In genomic region chr5:172006378-172007152, GRCh38 we compare ENCODE assay signal across 8 cellular contexts. TPM values are rescaled to one million over a fixed set of nuclear protein-coding genes. Genes with fewer than 3 reads are reported as not detected.
A peak's percentile ranks its signal among the peaks of the same experiment; 100 is the strongest.
DNase-seq lines count a peak whose midpoint lies in the region; ATAC-seq and TF ChIP-seq lines count a peak whose summit lies in the region.

FBXW11 (minus strand) TSS chr5:172006638; CDS start chr5:172006502, 136 bp downstream.

- WGBS in thymus, result under 1% methylated on average over 77 of the region's 77 CpGs

- peaks cover 15% of the 10 kb centered on the region for H3K4me1 ChIP-seq in thymus (ENCODE audit: control insufficient read depth, insufficient read depth, low read length)

- peaks cover 59% of the 10 kb centered on the region for H3K4me1 Mint-ChIP-seq in activated naive CD8-positive, alpha-beta T cell (ENCODE audit: low read depth)
- peaks cover 34% of the 10 kb centered on the region for H3K4me1 Mint-ChIP-seq in glutamatergic neuron (ENCODE audit: low read depth, unreplicated experiment)
- H3K4me1 Mint-ChIP-seq in osteocyte (ENCODE audit: unreplicated experiment), result peaks cover 54% of the 10 kb centered on the region

- H3K27ac Mint-ChIP-seq in activated naive CD8-positive, alpha-beta T cell, result peak within 1 kb of the TSS; percentile 100
- H3K27ac Mint-ChIP-seq in glutamatergic neuron (ENCODE audit: unreplicated experiment) (peak within 1 kb of the TSS; percentile 100), osteocyte (ENCODE audit: unreplicated experiment) (peak within 1 kb of the TSS; percentile 98)

- H3K36me3 Mint-ChIP-seq in activated naive CD8-positive, alpha-beta T cell, result peaks cover 3% of the 10 kb centered on the region
- H3K36me3 Mint-ChIP-seq in glutamatergic neuron (ENCODE audit: unreplicated experiment), result no peaks in the 10 kb centered on the region
- no peaks in the 10 kb centered on the region for H3K36me3 Mint-ChIP-seq in osteocyte (ENCODE audit: unreplicated experiment)

- H3K36me3 ChIP-seq in thymus (ENCODE audit: control insufficient read depth, insufficient read depth), result no peaks in the 10 kb centered on the region

- no peak for TF ChIP-seq CTCF in glutamatergic neuron (IDR thresholded peaks at IDR 0.05; ENCODE audit: partially characterized antibody, unreplicated experiment)
- peak; percentile 5 for TF ChIP-seq CTCF in osteocyte (IDR thresholded peaks at IDR 0.05)

- no peaks in the 10 kb centered on the region for H3K27me3 ChIP-seq in thymus (ENCODE audit: control insufficient read depth, insufficient read depth)

- peak within 1 kb of the TSS; percentile 100 for H3K4me3 Mint-ChIP-seq in activated naive CD8-positive, alpha-beta T cell
- peak within 1 kb of the TSS; percentile 100 for H3K4me3 Mint-ChIP-seq in glutamatergic neuron (ENCODE audit: unreplicated experiment)
- peak within 1 kb of the TSS; percentile 98 for H3K4me3 Mint-ChIP-seq in osteocyte (ENCODE audit: unreplicated experiment)

- peak; percentile 82 for ATAC-seq in HG02610 (IDR thresholded peaks at IDR 0.05; ENCODE audit: unreplicated experiment)

- DNase-seq in NCI-H1092 treated with DMSO at 0.1 percent for 48 hours (lab: John Stamatoyannopoulos, UW), result peak; percentile 83
- peak; percentile 96 for DNase-seq in SKM-1 (lab: John Stamatoyannopoulos, UW; ENCODE audit: unreplicated experiment)
- DNase-seq in glutamatergic neuron, result peak; percentile 95
- peak; percentile 97 for DNase-seq in osteocyte (ENCODE audit: extremely low spot score, unreplicated experiment)

- H3K27ac ChIP-seq in thymus (ENCODE audit: low read depth), result peak within 1 kb of the TSS; percentile 94

- H3K9me3 ChIP-seq in thymus (ENCODE audit: control insufficient read depth), result no peaks in the 10 kb centered on the region

- H3K4me3 ChIP-seq in GM08714 (ENCODE audit: low read length) (peak within 1 kb of the TSS; percentile 90), thymus (ENCODE audit: low read length) (peak within 1 kb of the TSS; percentile 68)

- no peaks in the 10 kb centered on the region for H3K9me3 Mint-ChIP-seq in activated naive CD8-positive, alpha-beta T cell (ENCODE audit: low read depth)
- H3K9me3 Mint-ChIP-seq in glutamatergic neuron (ENCODE audit: unreplicated experiment) (peaks cover 14% of the 10 kb centered on the region), osteocyte (ENCODE audit: unreplicated experiment) (no peaks in the 10 kb centered on the region)

- no peaks in the 10 kb centered on the region for H3K27me3 Mint-ChIP-seq in activated naive CD8-positive, alpha-beta T cell
- H3K27me3 Mint-ChIP-seq in glutamatergic neuron (ENCODE audit: unreplicated experiment), result peaks cover 7% of the 10 kb centered on the region
- no peaks in the 10 kb centered on the region for H3K27me3 Mint-ChIP-seq in osteocyte (ENCODE audit: unreplicated experiment)

RNA-seq across cellular contexts. Expression of gene FBXW11, which starts in this region (rescaled TPM):
- total RNA-seq in glutamatergic neuron (ENCODE audit: unreplicated experiment), result 110 TPM
- 60.1 and 61.4 TPM in 2 replicates for total RNA-seq in osteocyte
- 12.5 TPM for polyA plus RNA-seq in thymus

Comparison
In these comparisons a context has a peak if more than half of its experiments do, and no peak if none do; other contexts are left out.
1. Peak in every context shown above with its lines: DNase-seq, ATAC-seq, H3K4me3 ChIP-seq and H3K27ac ChIP-seq.